Comparison of ENCODE assay signal across 12 cellular contexts in the genomic region with DNA sequence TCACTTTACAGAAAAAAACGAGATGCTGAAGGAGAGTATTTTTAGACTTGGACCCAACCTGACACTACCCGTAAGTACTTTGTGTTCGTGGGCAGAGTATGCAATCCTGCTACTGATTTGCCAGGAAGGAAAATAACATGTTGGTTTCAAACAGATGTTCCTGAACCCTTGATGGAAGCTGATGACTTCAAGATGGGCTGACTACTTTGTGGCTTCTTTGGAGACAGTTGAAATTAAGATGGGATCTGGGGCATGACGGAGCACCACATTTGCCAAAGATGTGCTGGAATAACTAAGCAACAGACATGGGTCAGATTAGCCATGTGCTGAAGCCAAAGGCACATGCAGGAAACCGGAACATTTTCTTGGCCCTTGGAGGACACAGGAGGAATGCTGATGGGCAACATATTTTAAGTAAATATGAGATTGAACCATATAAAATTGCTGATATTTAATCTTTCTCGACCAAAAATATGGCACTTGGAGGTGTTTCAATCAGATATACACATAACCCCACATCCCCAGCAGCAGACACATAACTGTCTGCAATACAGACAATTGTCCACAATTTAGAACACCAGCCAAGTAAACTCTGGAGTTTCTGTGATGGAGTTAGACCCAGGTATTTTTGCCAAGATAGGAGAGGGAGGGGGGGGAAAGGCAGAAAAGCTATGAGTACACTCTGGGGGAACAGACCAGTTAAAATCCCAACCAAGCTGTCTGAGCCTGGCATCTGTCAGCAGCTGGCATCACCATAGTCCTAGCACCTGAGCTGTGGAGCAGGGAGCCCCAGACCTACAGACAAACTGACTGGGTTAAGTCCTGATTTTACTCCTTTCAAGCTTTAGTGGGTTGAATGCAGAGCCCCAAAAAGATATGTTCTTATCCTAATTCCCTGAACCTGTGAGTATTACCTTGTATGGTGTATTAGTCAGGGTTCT.
DNase-seq lines count a peak whose midpoint lies in the region; ATAC-seq and TF ChIP-seq lines count a peak whose summit lies in the region.
"Had no signal": no experiment of that assay in that cellular context is flagged by ENCODE, and none has a peak within 500 bp of the region (broad histone marks: within the 10 kb centered on the region; RNA-seq: fewer than 3 reads in every experiment).

No MANE protein-coding gene starts in this region.

- no peaks in the 10 kb centered on the region for H3K27me3 ChIP-seq in MG63
- H3K27me3 ChIP-seq in fibroblast of lung (ENCODE audit: control insufficient read depth, insufficient read depth, low read length) = no peaks in the 10 kb centered on the region
- no peaks in the 10 kb centered on the region for H3K27me3 ChIP-seq in lower lobe of right lung (ENCODE audit: low read depth)
- H3K27me3 ChIP-seq in upper lobe of right lung = no peaks in the 10 kb centered on the region
- H3K27me3 ChIP-seq: testis had no signal

- DNase-seq in MG63 (peak; percentile 61), fibroblast of lung (ENCODE audit: low read depth in 2 of 2) (peak; percentile 49 to 73), lower lobe of right lung (no peak), upper lobe of right lung (no peak), progenitor cell of endocrine pancreas (ENCODE audit: low spot score, unreplicated experiment) (no peak)
- DNase-seq: activated CD4-positive, alpha-beta T cell treated with anti-CD3 and anti-CD28 coated beads, Interleukin-2, amount 10 ng/mL, durations not matched to agents 24 days and 14 days; CD8-positive, alpha-beta memory T cell; cortex of kidney; testis had no signal

- no peaks in the 10 kb centered on the region for H3K9me3 Mint-ChIP-seq in progenitor cell of endocrine pancreas (ENCODE audit: low read depth)
- H3K9me3 Mint-ChIP-seq: activated CD4-positive, alpha-beta T cell treated with anti-CD3 and anti-CD28 coated beads, Interleukin-2, amount 10 ng/mL, durations not matched to agents 24 days and 14 days had no signal

- H3K4me2 ChIP-seq in fibroblast of lung (ENCODE audit: extremely low read depth, insufficient read depth, low read length) = peak overlapping the region; percentile 27

- no peaks in the 10 kb centered on the region for H4K20me1 ChIP-seq in fibroblast of lung (ENCODE audit: control insufficient read depth, extremely low read depth, insufficient read depth, low read length)

- H3K27ac ChIP-seq in fibroblast of lung (ENCODE audit: insufficient read depth, low read length) = no peak overlapping the region
- H3K27ac ChIP-seq in lower lobe of right lung = peak overlapping the region; percentile 36
- H3K27ac ChIP-seq in upper lobe of right lung = peak overlapping the region; percentile 11
- H3K27ac ChIP-seq: testis had no signal

- H3K36me3 ChIP-seq in MG63 = no peaks in the 10 kb centered on the region
- H3K36me3 ChIP-seq in fibroblast of lung (ENCODE audit: control insufficient read depth, insufficient read depth, low read length) = no peaks in the 10 kb centered on the region
- H3K36me3 ChIP-seq in lower lobe of right lung = no peaks in the 10 kb centered on the region
- H3K36me3 ChIP-seq in upper lobe of right lung = no peaks in the 10 kb centered on the region

- no peak overlapping the region for H3K9ac ChIP-seq in fibroblast of lung (ENCODE audit: insufficient read depth, low read length)

- H3K9me3 ChIP-seq in MG63 (no peaks in the 10 kb centered on the region), fibroblast of lung (ENCODE audit: control insufficient read depth, insufficient read depth, low read depth, low read length) (no peaks in the 10 kb centered on the region), lower lobe of right lung (no peaks in the 10 kb centered on the region), upper lobe of right lung (no peaks in the 10 kb centered on the region)
- H3K9me3 ChIP-seq: testis had no signal

- no peak overlapping the region for H3K4me3 Mint-ChIP-seq in progenitor cell of endocrine pancreas (ENCODE audit: low read depth)
- H3K4me3 Mint-ChIP-seq: activated CD4-positive, alpha-beta T cell treated with anti-CD3 and anti-CD28 coated beads, Interleukin-2, amount 10 ng/mL, durations not matched to agents 24 days and 14 days; CD8-positive, alpha-beta memory T cell had no signal

- peaks cover 5% of the 10 kb centered on the region for H3K4me1 ChIP-seq in fibroblast of lung (ENCODE audit: control insufficient read depth, extremely low read depth, insufficient read depth, low read length)
- H3K4me1 ChIP-seq in lower lobe of right lung = no peaks in the 10 kb centered on the region
- H3K4me1 ChIP-seq in upper lobe of right lung = peaks cover 8% of the 10 kb centered on the region
- H3K4me1 ChIP-seq: testis had no signal

- intact Hi-C loops in lower lobe of right lung (cut with DNase I) = no loop called here
- intact Hi-C loops in upper lobe of right lung (cut with DNase I) = no loop called here

- no peaks in the 10 kb centered on the region for H3K36me3 Mint-ChIP-seq in progenitor cell of endocrine pancreas (ENCODE audit: insufficient read depth)
- H3K36me3 Mint-ChIP-seq: CD8-positive, alpha-beta memory T cell had no signal

- no peak overlapping the region for H3K4me3 ChIP-seq in MG63
- H3K4me3 ChIP-seq in fibroblast of lung (replicated peaks in 1 of 4; ENCODE audit: control extremely low read depth in 1 of 4, insufficient read depth in 1 of 4, low read depth in 3 of 4, low read length in 4 of 4) = no peak overlapping the region
- no peak overlapping the region for H3K4me3 ChIP-seq in lower lobe of right lung
- no peak overlapping the region for H3K4me3 ChIP-seq in upper lobe of right lung
- H3K4me3 ChIP-seq: testis had no signal

- no peaks in the 10 kb centered on the region for H3K79me2 ChIP-seq in fibroblast of lung (ENCODE audit: control insufficient read depth, insufficient read depth, low read length)

- peaks cover 19% of the 10 kb centered on the region for H3K27me3 Mint-ChIP-seq in progenitor cell of endocrine pancreas
- H3K27me3 Mint-ChIP-seq: activated CD4-positive, alpha-beta T cell treated with anti-CD3 and anti-CD28 coated beads, Interleukin-2, amount 10 ng/mL, durations not matched to agents 24 days and 14 days had no signal

- ATAC-seq in lower lobe of right lung = peak; percentile 9 to 57
- ATAC-seq in upper lobe of right lung = peak; percentile 42
- no peak for ATAC-seq in GM19023 (IDR thresholded peaks at IDR 0.05; ENCODE audit: unreplicated experiment)
- no peak for ATAC-seq in GM18867 (IDR thresholded peaks at IDR 0.05; ENCODE audit: unreplicated experiment)
- ATAC-seq: esophagus mucosa had no signal

- no peak overlapping the region for H3K27ac Mint-ChIP-seq in progenitor cell of endocrine pancreas
- H3K27ac Mint-ChIP-seq: activated CD4-positive, alpha-beta T cell treated with anti-CD3 and anti-CD28 coated beads, Interleukin-2, amount 10 ng/mL, durations not matched to agents 24 days and 14 days; CD8-positive, alpha-beta memory T cell had no signal

- no peaks in the 10 kb centered on the region for H3K4me1 Mint-ChIP-seq in progenitor cell of endocrine pancreas (ENCODE audit: low read depth)
- H3K4me1 Mint-ChIP-seq: activated CD4-positive, alpha-beta T cell treated with anti-CD3 and anti-CD28 coated beads, Interleukin-2, amount 10 ng/mL, durations not matched to agents 24 days and 14 days; CD8-positive, alpha-beta memory T cell had no signal

- no peak overlapping the region for H2AFZ ChIP-seq in fibroblast of lung (ENCODE audit: low read length)

- TF ChIP-seq CTCF in fibroblast of lung (conservative IDR thresholded peaks at IDR 0.05 in 1 of 2, IDR thresholded peaks at IDR 0.05 in 1 of 2; ENCODE audit: low read depth in 1 of 2, low read length in 2 of 2) = no peak
- TF ChIP-seq CTCF in lower lobe of right lung (IDR thresholded peaks at IDR 0.05) = no peak
- TF ChIP-seq CTCF in upper lobe of right lung (IDR thresholded peaks at IDR 0.05) = no peak
- TF ChIP-seq CTCF in progenitor cell of endocrine pancreas (IDR thresholded peaks at IDR 0.05; ENCODE audit: unreplicated experiment) = no peak

Comparison
In these comparisons a context has a peak if more than half of its experiments do, and no peak if none do; other contexts are left out.
1. DNase-seq: peak in MG63 (single experiment) and fibroblast of lung (2 of 2); none in lower lobe of right lung (single experiment), upper lobe of right lung (single experiment) and progenitor cell of endocrine pancreas (single experiment).
2. ATAC-seq: peak in lower lobe of right lung (2 of 2) and upper lobe of right lung (single experiment); none in GM19023 (single experiment) and GM18867 (single experiment).